19 cellular contexts compared by ENCODE assay signal in genomic region chr9:68619056-68619455, GRCh38.
"Had no signal": no experiment of that assay in that cellular context is flagged by ENCODE, and none has a peak within 500 bp of the region (broad histone marks: within the 10 kb centered on the region; RNA-seq: fewer than 3 reads in every experiment).

No MANE protein-coding gene starts in this region.

- DNase-seq: KBM-7, MV-4-11, NCI-H1105, NCI-H1436 treated with DMSO at 0.1 percent for 48 hours, NCI-H1694, NCI-H187 treated with DMSO at 0.1 percent for 48 hours, NCI-H2029 treated with DMSO at 0.1 percent for 48 hours, NCI-H2171 treated with DMSO at 0.1 percent for 48 hours, NCI-H345, NCI-H524, NCI-H748 treated with DMSO at 0.1 percent for 48 hours, Right ventricle myocardium superior, SIG-M5 had no signal

- ATAC-seq: Panc1 had no signal

- H3K9me3 ChIP-seq: SJSA1 had no signal

- H3K4me3 Mint-ChIP-seq: IgD-negative memory B cell had no signal

- FAIRE-seq: HTR-8/SVneo had no signal

- H3K4me1 ChIP-seq: SJSA1 had no signal

- H3K4me3 ChIP-seq: SJSA1, SK-N-MC had no signal

- H3K27ac Mint-ChIP-seq: IgD-negative memory B cell had no signal

- H3K36me3 ChIP-seq: SJSA1 had no signal

- H3K27ac ChIP-seq: HL-60, SJSA1, SK-N-MC had no signal

- H3K27me3 ChIP-seq: SJSA1 had no signal
